1 cellular context compared by ENCODE assay signal in genomic region chr1:161201828-161202712, GRCh38.
TF ChIP-seq lines count a peak whose summit lies in the region.

NDUFS2 (plus strand) TSS chr1:161202367; CDS start chr1:161202386, 19 bp downstream.

TF ChIP-seq in HepG2, 621 proteins besides CTCF, POLR2A, EP300 and RAD21 (continued from another document):
- no peak for TF ChIP-seq ZNF782 (CRISPR knock-in tag; IDR thresholded peaks at IDR 0.05; ENCODE audit: borderline replicate concordance)
- peak; percentile 69; the same call in 1 of the 2 replicates for TF ChIP-seq SNAPC2 (CRISPR knock-in tag; IDR thresholded peaks at IDR 0.05)
- peak; percentile 71 for TF ChIP-seq CBFB (CRISPR knock-in tag; IDR thresholded peaks at IDR 0.05)
- TF ChIP-seq ZNF878 (CRISPR knock-in tag; IDR thresholded peaks at IDR 0.05): 0 out of 2 replicates have a peak, but pooled peaks have one; percentile 53
- no peak for TF ChIP-seq TEAD2 (CRISPR knock-in tag; IDR thresholded peaks at IDR 0.05)
- TF ChIP-seq ZNF33B (CRISPR knock-in tag; IDR thresholded peaks at IDR 0.05): no peak
- 0 out of 2 replicates have a peak, but pooled peaks have one; percentile 22 for TF ChIP-seq ZNF329 (CRISPR knock-in tag; IDR thresholded peaks at IDR 0.05; ENCODE audit: low read depth)
- no peak for TF ChIP-seq MXD4 (CRISPR knock-in tag; IDR thresholded peaks at IDR 0.05)
- TF ChIP-seq ZNF766 (CRISPR knock-in tag; IDR thresholded peaks at IDR 0.05; ENCODE audit: borderline replicate concordance): 0 out of 2 replicates have a peak, but pooled peaks have one; percentile 24
- TF ChIP-seq ZNF672 (CRISPR knock-in tag; IDR thresholded peaks at IDR 0.05): no peak
- TF ChIP-seq PAX8 (CRISPR knock-in tag; IDR thresholded peaks at IDR 0.05; ENCODE audit: borderline replicate concordance): no peak
- TF ChIP-seq ZSCAN22 (CRISPR knock-in tag; IDR thresholded peaks at IDR 0.05): 0 out of 2 replicates have a peak, but pooled peaks have one; percentile 30
- peak; percentile 78 for TF ChIP-seq ELF3 (CRISPR knock-in tag; IDR thresholded peaks at IDR 0.05)
- no peak for TF ChIP-seq AKAP8 (CRISPR knock-in tag; IDR thresholded peaks at IDR 0.05)
- TF ChIP-seq ZNF501 (CRISPR knock-in tag; IDR thresholded peaks at IDR 0.05): peak; percentile 77
- TF ChIP-seq PHF20 (CRISPR knock-in tag; IDR thresholded peaks at IDR 0.05): peak; percentile 82
- no peak for TF ChIP-seq ZSCAN29 (CRISPR knock-in tag; conservative IDR thresholded peaks at IDR 0.05)
